ENCODE assay signal across 24 cellular contexts in the genomic region with DNA sequence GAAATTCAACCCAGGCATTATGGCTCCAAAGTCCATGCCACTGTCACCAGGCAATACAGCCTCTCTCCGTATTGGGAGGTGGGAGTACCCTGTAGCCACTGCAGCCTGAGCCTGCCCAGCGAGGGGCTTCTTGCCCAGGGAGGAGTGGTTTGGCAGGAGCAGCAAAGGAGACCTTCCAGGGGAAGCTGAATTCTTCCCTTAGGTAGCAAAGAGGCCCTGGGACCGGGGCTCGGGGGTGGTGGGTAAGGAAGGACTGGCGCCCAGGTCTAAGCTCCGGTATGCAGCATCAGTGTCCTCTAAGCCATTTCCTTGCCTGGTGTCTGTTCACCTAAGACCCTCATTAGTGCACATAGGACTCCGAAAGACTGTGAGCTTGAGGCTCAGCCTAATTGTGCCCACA. TPM values are rescaled to one million over a fixed set of nuclear protein-coding genes. Genes with fewer than 3 reads are reported as not detected.
DNase-seq lines count a peak whose midpoint lies in the region; ATAC-seq and TF ChIP-seq lines count a peak whose summit lies in the region.
"Had no signal": no experiment of that assay in that cellular context is flagged by ENCODE, and none has a peak within 500 bp of the region (broad histone marks: within the 10 kb centered on the region; RNA-seq: fewer than 3 reads in every experiment).

No MANE protein-coding gene starts in this region.

- CTCF ChIA-PET in IMR-90 (lab: Yijun Ruan, JAX): interaction anchor here (1.0 to 1.7 kb wide), 3 partner anchors 12 to 107 kb away, joined by 3 read pairs; no protein-coding TSS in a partner anchor

- no peak overlapping the region for H2BK15ac ChIP-seq in IMR-90 (ENCODE audit: low read depth, low read length)

- H2AFZ ChIP-seq in IMR-90 (replicated peaks; ENCODE audit: low read length, poor library complexity): no peak overlapping the region
- no peak overlapping the region for H2AFZ ChIP-seq in MM.1S (ENCODE audit: low read length)

- no peak overlapping the region for H2BK20ac ChIP-seq in IMR-90 (ENCODE audit: low read depth, low read length)

- no peak overlapping the region for H3K4ac ChIP-seq in IMR-90 (ENCODE audit: low read depth, low read length)

- H3K18ac ChIP-seq in IMR-90 (ENCODE audit: low read depth, low read length): no peak overlapping the region

- no TSS peak for BruUV-seq in IMR-90 (replicated peaks; lab: Mats Ljungman, UMichigan)

- no peaks in the 10 kb centered on the region for H3K9me2 ChIP-seq in MM.1S (replicated peaks; ENCODE audit: insufficient read depth, low read length)

- H3K27me3 ChIP-seq in heart right ventricle: no peaks in the 10 kb centered on the region
- peaks cover 65% of the 10 kb centered on the region for H3K27me3 ChIP-seq in IMR-90 (ENCODE audit: control insufficient read depth, insufficient read depth, low read length)
- H3K27me3 ChIP-seq in right cardiac atrium (ENCODE audit: control insufficient read depth, insufficient read depth): no peaks in the 10 kb centered on the region
- H3K27me3 ChIP-seq in spleen (replicated peaks in 1 of 7): peaks cover 0 to 35% (median 0%) of the 10 kb centered on the region in 7 donors
- peaks cover 96% of the 10 kb centered on the region for H3K27me3 ChIP-seq in MM.1S (replicated peaks; ENCODE audit: insufficient read depth, low read length)
- H3K27me3 ChIP-seq: BE2C had no signal

- no peak overlapping the region for H3K14ac ChIP-seq in IMR-90 (replicated peaks; ENCODE audit: low read depth, low read length)

- H3K79me2 ChIP-seq in MM.1S (ENCODE audit: low read length): no peaks in the 10 kb centered on the region

- H4K8ac ChIP-seq in IMR-90 (ENCODE audit: low read depth in 2 of 2, low read length in 2 of 2): no peak overlapping the region

- TF ChIP-seq POLR2A in IMR-90 (IDR thresholded peaks at IDR 0.05; ENCODE audit: low read depth, low read length) (no peak), spleen (IDR thresholded peaks at IDR 0.05) (no peak)

- dilution Hi-C loops in IMR-90 (cut with HindIII; ENCODE audit: low sequenced_read_pairs, unreplicated experiment): no loop called here

- no peak overlapping the region for H4K91ac ChIP-seq in IMR-90 (ENCODE audit: insufficient read depth, low read depth, low read length)

- H4K20me1 ChIP-seq in IMR-90 (ENCODE audit: insufficient read depth, low read length) (no peaks in the 10 kb centered on the region; the same call in 1 of the 2 replicates), MM.1S (ENCODE audit: insufficient read depth, low read length) (no peaks in the 10 kb centered on the region)

- DNase-seq in Right ventricle myocardium inferior (ENCODE audit: missing footprints): peak; percentile 32
- DNase-seq in heart right ventricle: no peak
- DNase-seq in IMR-90: no peak
- peak in 2 of 3 donors; percentile 28 to 40 for DNase-seq in right cardiac atrium
- peak; percentile 67 for DNase-seq in spleen
- no peak for DNase-seq in MM.1S
- DNase-seq: ACHN, BE2C, Calu3, DMS79 treated with DMSO at 0.1 percent for 48 hours, GF-D8, NCI-H1092, NCI-H1436, NCI-H187, NCI-H2081 treated with DMSO at 0.1 percent for 48 hours, NCI-H2171, NCI-H226, NCI-H510A, NCI-H69, RPMI8226, SHP77 treated with DMSO at 0.1 percent for 48 hours had no signal

- H3K4me2 ChIP-seq in IMR-90 (ENCODE audit: low read depth, low read length): no peak overlapping the region
- no peak overlapping the region for H3K4me2 ChIP-seq in MM.1S (ENCODE audit: low read depth, low read length)

- no peak for TF ChIP-seq RAD21 in IMR-90 (IDR thresholded peaks at IDR 0.05; ENCODE audit: low read length)

- no peaks in the 10 kb centered on the region for H3F3A ChIP-seq in MM.1S (ENCODE audit: insufficient read depth, low read length)

- intact Hi-C loops in Right ventricle myocardium inferior (cut with DNase I): loop anchor here (5.0 kb wide), 1 partner anchor 108 kb away; no protein-coding TSS in a partner anchor
- intact Hi-C loops in heart right ventricle (cut with DNase I): loop anchor here in 5 of 10 donors (2.0 to 5.0 kb wide), 2 partner anchors 106 to 108 kb away; no protein-coding TSS in a partner anchor
- intact Hi-C loops in IMR-90 (cut with micrococcal nuclease): no loop called here
- intact Hi-C loops in right cardiac atrium (cut with DNase I): loop anchor here in 3 of 4 donors (5.0 to 10.0 kb wide), 2 partner anchors 106 to 108 kb away; no protein-coding TSS in a partner anchor
- intact Hi-C loops in spleen (cut with DNase I; ENCODE audit: low total_unique reads): loop anchor here (5.0 kb wide), 1 partner anchor 103 kb away; no protein-coding TSS in a partner anchor

- ATAC-seq in Right ventricle myocardium inferior: no peak
- ATAC-seq in heart right ventricle: no peak
- no peak for ATAC-seq in IMR-90 (ENCODE audit: low read depth)
- no peak for ATAC-seq in right cardiac atrium
- ATAC-seq in HG03457 (IDR thresholded peaks at IDR 0.05; ENCODE audit: unreplicated experiment): no peak
- ATAC-seq in HG02571 (IDR thresholded peaks at IDR 0.05; ENCODE audit: unreplicated experiment): no peak

- H3K23ac ChIP-seq in IMR-90 (ENCODE audit: low read depth, low read length): no peak overlapping the region

- H3K4me1 ChIP-seq in heart right ventricle: peaks cover 0 to 38% (median 5%) of the 10 kb centered on the region in 9 donors
- no peaks in the 10 kb centered on the region for H3K4me1 ChIP-seq in IMR-90 (ENCODE audit: control insufficient read depth, insufficient read depth, low read length)
- H3K4me1 ChIP-seq in right cardiac atrium (ENCODE audit: control insufficient read depth, insufficient read depth, low read length): no peaks in the 10 kb centered on the region
- no peaks in the 10 kb centered on the region for H3K4me1 ChIP-seq in spleen
- no peaks in the 10 kb centered on the region for H3K4me1 ChIP-seq in MM.1S (ENCODE audit: low read length)
- H3K4me1 ChIP-seq: BE2C had no signal

- POLR2A ChIA-PET in IMR-90 (lab: Charles Lee; ENCODE audit: unreplicated experiment): no interaction called here

- H2BK120ac ChIP-seq in IMR-90 (ENCODE audit: low read depth, low read length): no peak overlapping the region

- H3K56ac ChIP-seq in IMR-90 (ENCODE audit: extremely low read depth, insufficient read depth, low read length): no peak overlapping the region

- H3K9me3 ChIP-seq in heart right ventricle (no peaks in the 10 kb centered on the region), IMR-90 (ENCODE audit: control insufficient read depth, insufficient read depth, low read length) (no peaks in the 10 kb centered on the region), right cardiac atrium (ENCODE audit: control insufficient read depth, low read length) (no peaks in the 10 kb centered on the region), spleen (no peaks in the 10 kb centered on the region), MM.1S (replicated peaks; ENCODE audit: insufficient read depth, low read length) (no peaks in the 10 kb centered on the region)
- H3K9me3 ChIP-seq: BE2C had no signal

- peak overlapping the region; percentile 28 for H2AK9ac ChIP-seq in IMR-90 (replicated peaks; ENCODE audit: low read depth, low read length, poor library complexity)

- H3K79me1 ChIP-seq in IMR-90 (ENCODE audit: low read depth in 1 of 2, low read length in 2 of 2): no peaks in the 10 kb centered on the region

- H4K5ac ChIP-seq in IMR-90 (ENCODE audit: low read depth, low read length): no peak overlapping the region

- H3K27ac ChIP-seq in heart right ventricle: no peak overlapping the region
- no peak overlapping the region for H3K27ac ChIP-seq in IMR-90 (ENCODE audit: insufficient read depth, low read length)
- no peak overlapping the region for H3K27ac ChIP-seq in right cardiac atrium (ENCODE audit: low read length)
- no peak overlapping the region for H3K27ac ChIP-seq in spleen
- H3K27ac ChIP-seq in MM.1S (ENCODE audit: low read length): no peak overlapping the region
- H3K27ac ChIP-seq: 22Rv1 had no signal

- H3K36me3 ChIP-seq in heart right ventricle (peaks cover 0 to 69% (median 19%) of the 10 kb centered on the region in 9 donors), IMR-90 (ENCODE audit: control insufficient read depth, insufficient read depth, low read length) (no peaks in the 10 kb centered on the region), spleen (no peaks in the 10 kb centered on the region), MM.1S (replicated peaks; ENCODE audit: insufficient read depth, low read length) (no peaks in the 10 kb centered on the region)
- H3K36me3 ChIP-seq: BE2C had no signal

- no peak overlapping the region for H2AK5ac ChIP-seq in IMR-90 (ENCODE audit: low read depth, low read length)

- H2BK5ac ChIP-seq in IMR-90 (ENCODE audit: low read depth, low read length, poor library complexity, severe bottlenecking): no peak overlapping the region

- H3K4me3 ChIP-seq in heart right ventricle (no peak overlapping the region), IMR-90 (ENCODE audit: insufficient read depth, low read depth, low read length) (no peak overlapping the region), right cardiac atrium (ENCODE audit: low read length) (no peak overlapping the region), spleen (no peak overlapping the region), MM.1S (ENCODE audit: low read length) (no peak overlapping the region)

- WGBS in heart right ventricle, 2 donors: 75 to 81% methylated on average over 7 of the region's 7 CpGs
- WGBS in IMR-90 (ENCODE audit: extremely low coverage in 2 of 2, insufficient read length in 1 of 2), 2 experiments: no CpG with 5 or more reads among the region's 7 CpGs
- 78% methylated on average over 7 of the region's 7 CpGs for WGBS in right cardiac atrium
- WGBS in spleen, 5 donors: 80 to 90% (median 87%) methylated on average over 7 of the region's 7 CpGs

- H3K9ac ChIP-seq in IMR-90 (ENCODE audit: low read depth, low read length) (no peak overlapping the region), MM.1S (ENCODE audit: low read length) (no peak overlapping the region)

- H3K9me1 ChIP-seq in IMR-90 (ENCODE audit: insufficient read depth, low read length): no peaks in the 10 kb centered on the region

- in situ Hi-C loops in IMR-90 (cut with MboI; ENCODE audit: low sequenced_read_pairs): no loop called here

- TF ChIP-seq CTCF in heart right ventricle (IDR thresholded peaks at IDR 0.05) (no peak), IMR-90 (conservative IDR thresholded peaks at IDR 0.05; ENCODE audit: low read depth, low read length) (no peak), spleen (IDR thresholded peaks at IDR 0.05 in 8 of 11, conservative IDR thresholded peaks at IDR 0.05 in 3 of 11) (no peak), MM.1S (IDR thresholded peaks at IDR 0.05; ENCODE audit: low read length) (no peak)

RNA-seq across cellular contexts. Expression of a gene that starts 17.0 kb away (rescaled TPM):
- total RNA-seq in Right ventricle myocardium inferior: 9,445 TPM
- total RNA-seq in heart right ventricle: over 10,000 TPM in 1 of 10 donors, 1,000 to 10,000 TPM in 9; 5,905 to 10,183 (median 7,503) TPM
- over 10,000 TPM; 10,337 to 31,279 TPM for polyA plus RNA-seq in heart right ventricle
- total RNA-seq in IMR-90 (2012; rRNA removed): 0.18 and 0.56 TPM in 2 replicates
- polyA plus RNA-seq in IMR-90 (2012; rRNA removed): 1.2 TPM in 2 replicates
- polyA plus RNA-seq in IMR-90 (2012; cell fraction: cytosol; rRNA removed): 0.29 and 1.1 TPM in 2 replicates
- 1.0 and 2.0 TPM in 2 replicates for polyA plus RNA-seq in IMR-90 (2012; cell fraction: nucleus; rRNA removed; ENCODE audit: low replicate concordance)
- total RNA-seq in right cardiac atrium: 1,000 to 10,000 TPM; 5,203 to 7,292 (median 7,185) TPM
- 16,707 TPM for polyA plus RNA-seq in right cardiac atrium
- total RNA-seq in spleen: under 1 TPM in 2 of 7 donors, not detected in 5; 0.41 to 0.55 TPM
- polyA plus RNA-seq in spleen: 1 to 10 TPM; 1.2 to 3.8 (median 3.8) TPM

RNA-seq across cellular contexts. Expression of a gene that starts 38.6 kb away (rescaled TPM):
- total RNA-seq in Right ventricle myocardium inferior (2.4 TPM), heart right ventricle (10 to 100 TPM in 1 of 10 donors, 1 to 10 TPM in 8, under 1 TPM in 1; 0.85 to 12.9 (median 2.9) TPM), IMR-90 (2012; rRNA removed) (under 0.01 TPM in 1 of 2 replicates, not detected in the other), right cardiac atrium (1 to 10 TPM; 1.3 to 4.0 (median 2.4) TPM), spleen (1 to 10 TPM in 2 of 7 donors, under 1 TPM in 2, not detected in 3; 0.64 to 2.0 (median 1.3) TPM)
- polyA plus RNA-seq in heart right ventricle (10 to 100 TPM in 1 of 2 donors, 1 to 10 TPM in 1; 2.6 to 42.2 TPM), IMR-90 (2012; rRNA removed) (0.07 and 0.09 TPM in 2 replicates), right cardiac atrium (5.0 TPM), spleen (1 to 10 TPM in 2 of 3 donors, under 1 TPM in 1; 0.96 to 4.0 (median 2.4) TPM)
- polyA plus RNA-seq in IMR-90 (2012; cell fraction: cytosol; rRNA removed): 0.02 TPM in 1 of 2 replicates, not detected in the other
- polyA plus RNA-seq in IMR-90 (2012; cell fraction: nucleus; rRNA removed; ENCODE audit: low replicate concordance): 0.08 and 0.29 TPM in 2 replicates

Comparison
In these comparisons a context has a peak if more than half of its experiments do, and no peak if none do; other contexts are left out.
1. DNase-seq: peak in Right ventricle myocardium inferior (single experiment), right cardiac atrium (2 of 3) and spleen (single experiment); none in heart right ventricle (0 of 2), IMR-90 (single experiment) and MM.1S (single experiment).
2. RNA of a gene that starts 17.0 kb away (total RNA-seq): 9,445 TPM in Right ventricle myocardium inferior (single experiment), 5,905 to 10,183 TPM in heart right ventricle and 5,203 to 7,292 TPM in right cardiac atrium; 0.18 to 0.56 TPM in IMR-90 and 0.41 to 0.55 TPM in spleen; every median in the first group is over 1,000 times any median in the second.